Comparison of ENCODE assay signal across 28 cellular contexts in the genomic region with DNA sequence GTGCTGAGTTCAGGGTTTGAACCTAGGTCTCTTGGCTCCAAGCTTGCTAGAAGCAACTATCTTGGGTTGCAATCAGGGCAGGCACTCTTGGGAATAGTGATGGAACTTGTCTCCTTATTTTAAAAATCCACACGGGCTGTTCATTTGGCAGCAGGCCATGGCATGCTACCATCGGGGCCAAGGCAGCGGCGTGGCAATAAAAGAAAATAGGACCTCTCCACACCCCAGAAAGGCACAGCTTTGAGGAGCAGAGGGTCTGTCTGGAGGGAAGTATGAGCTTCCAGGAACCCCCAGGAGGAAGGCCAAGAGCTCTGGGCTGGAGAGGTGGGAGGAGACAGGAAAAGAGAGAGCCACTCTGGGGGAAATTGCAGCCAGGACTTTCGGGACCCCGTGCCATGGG. TPM values are rescaled to one million over a fixed set of nuclear protein-coding genes. Genes with fewer than 3 reads are reported as not detected.
A peak's percentile ranks its signal among the peaks of the same experiment; 100 is the strongest.
DNase-seq lines count a peak whose midpoint lies in the region; ATAC-seq, FAIRE-seq and TF ChIP-seq lines count a peak whose summit lies in the region.
"Had no signal": no experiment of that assay in that cellular context is flagged by ENCODE, and none has a peak within 500 bp of the region (broad histone marks: within the 10 kb centered on the region; RNA-seq: fewer than 3 reads in every experiment).

No MANE protein-coding gene starts in this region.

- H4K20me1 ChIP-seq in endothelial cell of umbilical vein (replicated peaks; ENCODE audit: control insufficient read depth, extremely low read depth, insufficient read depth, low read length) = no peaks in the 10 kb centered on the region

- no peaks in the 10 kb centered on the region for H3K9me3 Mint-ChIP-seq in stimulated activated memory B cell treated with anti-CD40 and anti-IgM and Interleukin-4, amounts not matched to agents 10 μg/mL and 1 μg/mL and 100 μg/mL, for 72 hours
- H3K9me3 Mint-ChIP-seq in endodermal cell = no peaks in the 10 kb centered on the region
- H3K9me3 Mint-ChIP-seq: activated CD8-positive, alpha-beta T cell treated with anti-CD3 and anti-CD28 coated beads for 36 hours; activated naive CD8-positive, alpha-beta T cell treated with anti-CD3 and anti-CD28 coated beads, Interleukin-2, amount 10 ng/mL, durations not matched to agents 7 days and 5 days; natural killer cell; type B pancreatic cell had no signal

- peaks cover 23% of the 10 kb centered on the region for H3K36me3 Mint-ChIP-seq in stimulated activated memory B cell treated with anti-CD40 and anti-IgM and Interleukin-4, amounts not matched to agents 10 μg/mL and 1 μg/mL and 100 μg/mL, for 72 hours
- H3K36me3 Mint-ChIP-seq in endodermal cell (ENCODE audit: low read depth) = peaks cover 17% of the 10 kb centered on the region

- dilution Hi-C loops in endothelial cell of umbilical vein (cut with MboI; ENCODE audit: extremely low pct_ligation_motif_present, low sequenced_read_pairs) = no loop called here

- H3K36me3 ChIP-seq in endothelial cell of umbilical vein (ENCODE audit: control insufficient read depth in 2 of 2, extremely low read depth in 1 of 2, insufficient read depth in 2 of 2, low read length in 2 of 2) (peaks cover 0 to 9% of the 10 kb centered on the region in 2 experiments), endodermal cell (ENCODE audit: control insufficient read depth, insufficient read depth, low read length) (peaks cover 29% of the 10 kb centered on the region)

- no peak overlapping the region for H2AFZ ChIP-seq in endothelial cell of umbilical vein (ENCODE audit: low read depth, low read length)

- H3K9ac ChIP-seq in endothelial cell of umbilical vein (replicated peaks; ENCODE audit: extremely low read depth, insufficient read depth, low read length) = no peak overlapping the region
- H3K9ac ChIP-seq in endodermal cell (ENCODE audit: extremely low read depth, low read length, poor library complexity, severe bottlenecking) = no peak overlapping the region

- no peaks in the 10 kb centered on the region for H3K27me3 ChIP-seq in endothelial cell of umbilical vein (ENCODE audit: control insufficient read depth in 2 of 2, insufficient read depth in 2 of 2, low read length in 2 of 2)
- no peaks in the 10 kb centered on the region for H3K27me3 ChIP-seq in endodermal cell (ENCODE audit: control insufficient read depth, insufficient read depth, low read length, poor library complexity, severe bottlenecking)
- H3K27me3 ChIP-seq: BE2C, SJSA1 had no signal

- H3K27ac Mint-ChIP-seq in stimulated activated memory B cell treated with anti-CD40 and anti-IgM and Interleukin-4, amounts not matched to agents 10 μg/mL and 1 μg/mL and 100 μg/mL, for 72 hours = peak overlapping the region; percentile 76
- H3K27ac Mint-ChIP-seq in endodermal cell = no peak overlapping the region
- H3K27ac Mint-ChIP-seq: activated CD8-positive, alpha-beta T cell treated with anti-CD3 and anti-CD28 coated beads for 36 hours; type B pancreatic cell had no signal

- no peaks in the 10 kb centered on the region for H3K27me3 Mint-ChIP-seq in stimulated activated memory B cell treated with anti-CD40 and anti-IgM and Interleukin-4, amounts not matched to agents 10 μg/mL and 1 μg/mL and 100 μg/mL, for 72 hours
- H3K27me3 Mint-ChIP-seq in endodermal cell (ENCODE audit: insufficient read depth) = no peaks in the 10 kb centered on the region
- H3K27me3 Mint-ChIP-seq: activated CD8-positive, alpha-beta T cell treated with anti-CD3 and anti-CD28 coated beads for 36 hours; activated naive CD8-positive, alpha-beta T cell treated with anti-CD3 and anti-CD28 coated beads, Interleukin-2, amount 10 ng/mL, durations not matched to agents 7 days and 5 days; type B pancreatic cell had no signal

- WGBS in endodermal cell (ENCODE audit: insufficient coverage in 1 of 2, insufficient read length in 1 of 2), 2 experiments = 94 to 100% methylated on average over 2 to 6 of the region's 6 CpGs

- DNase-seq in Right ventricle myocardium superior = no peak
- no peak for DNase-seq in cardiac septum (ENCODE audit: low spot score)
- peak; percentile 72 for DNase-seq in NCI-H1694 (lab: John Stamatoyannopoulos, UW)
- no peak for DNase-seq in endothelial cell of umbilical vein (ENCODE audit: low read depth, low spot score)
- no peak for DNase-seq in endodermal cell
- DNase-seq in germinal center (ENCODE audit: low spot score) = no peak
- DNase-seq in NCI-H2081 (lab: John Stamatoyannopoulos, UW) = no peak
- DNase-seq: ACHN; activated CD8-positive, alpha-beta T cell treated with anti-CD3 and anti-CD28 coated beads for 36 hours; activated gamma-delta T cell; activated naive CD8-positive, alpha-beta T cell treated with anti-CD3 and anti-CD28 coated beads, Interleukin-2, amount 10 ng/mL, durations not matched to agents 7 days and 5 days; BE2C; glutamatergic neuron; Kasumi-1; MV-4-11; natural killer cell; NCI-H146; NCI-H526 had no signal

- FAIRE-seq in endothelial cell of umbilical vein (lab: Jason Lieb, UNC) = peak; percentile 28
- FAIRE-seq: GM18507, islet of Langerhans, TTC549 had no signal

- no peak for TF ChIP-seq POLR2A in endothelial cell of umbilical vein (IDR thresholded peaks at IDR 0.05; ENCODE audit: low read depth, low read length)

- intact Hi-C loops in Right ventricle myocardium superior (cut with DNase I) (no loop called here), cardiac septum (cut with DNase I) (no loop called here), endothelial cell of umbilical vein (cut with micrococcal nuclease) (loop anchor here (5.0 kb wide), 1 partner anchor 300 kb away; no protein-coding TSS in a partner anchor)

- no peak for TF ChIP-seq CTCF in endothelial cell of umbilical vein (IDR thresholded peaks at IDR 0.05; ENCODE audit: extremely low read depth in 1 of 2, insufficient read depth in 1 of 2, low read depth in 1 of 2, low read length in 2 of 2)
- no peak for TF ChIP-seq CTCF in endodermal cell (conservative IDR thresholded peaks at IDR 0.05)

- H3K79me2 ChIP-seq in endothelial cell of umbilical vein (ENCODE audit: control insufficient read depth, insufficient read depth, low read length) = no peaks in the 10 kb centered on the region

- H3K27ac ChIP-seq in endothelial cell of umbilical vein (ENCODE audit: insufficient read depth, low read depth, low read length) = no peak overlapping the region
- no peak overlapping the region for H3K27ac ChIP-seq in endodermal cell (ENCODE audit: low read depth, low read length)
- H3K27ac ChIP-seq: HL-60, SJSA1 had no signal

- H3K4me3 Mint-ChIP-seq in stimulated activated memory B cell treated with anti-CD40 and anti-IgM and Interleukin-4, amounts not matched to agents 10 μg/mL and 1 μg/mL and 100 μg/mL, for 72 hours = no peak overlapping the region
- no peak overlapping the region for H3K4me3 Mint-ChIP-seq in endodermal cell
- H3K4me3 Mint-ChIP-seq: activated CD8-positive, alpha-beta T cell treated with anti-CD3 and anti-CD28 coated beads for 36 hours; activated naive CD8-positive, alpha-beta T cell treated with anti-CD3 and anti-CD28 coated beads, Interleukin-2, amount 10 ng/mL, durations not matched to agents 7 days and 5 days; natural killer cell; type B pancreatic cell had no signal

- peak; percentile 4 for ATAC-seq in Right ventricle myocardium superior (ENCODE audit: poor library complexity)
- no peak for ATAC-seq in stimulated activated memory B cell treated with anti-CD40 and anti-IgM and Interleukin-4, amounts not matched to agents 10 μg/mL and 1 μg/mL and 100 μg/mL, for 72 hours

- CTCF ChIA-PET in endothelial cell of umbilical vein (lab: Charles Lee) = interaction anchor here (0.7 to 7.0 kb wide), 9 partner anchors 10 to 182 kb away, joined by 3 to 468 read pairs (median 4); no protein-coding TSS in a partner anchor

- no TSS peak for BruUV-seq in endothelial cell of umbilical vein (replicated peaks; lab: Mats Ljungman, UMichigan)

- H3K4me3 ChIP-seq in endothelial cell of umbilical vein (replicated peaks in 1 of 3; ENCODE audit: insufficient read depth in 1 of 3, low read depth in 1 of 3, low read length in 3 of 3) (no peak overlapping the region), endodermal cell (ENCODE audit: low read length) (no peak overlapping the region)
- H3K4me3 ChIP-seq: SJSA1 had no signal

- peaks cover 5% of the 10 kb centered on the region for H3K4me1 ChIP-seq in endothelial cell of umbilical vein (ENCODE audit: control insufficient read depth, extremely low read depth, insufficient read depth, low read length)
- no peaks in the 10 kb centered on the region for H3K4me1 ChIP-seq in endodermal cell (ENCODE audit: control insufficient read depth, insufficient read depth, low read length)
- H3K4me1 ChIP-seq: SJSA1 had no signal

- H3K9me1 ChIP-seq in endothelial cell of umbilical vein (replicated peaks; ENCODE audit: control insufficient read depth, extremely low read depth, insufficient read depth, low read length) = no peaks in the 10 kb centered on the region

- peaks cover 44% of the 10 kb centered on the region for H3K4me1 Mint-ChIP-seq in stimulated activated memory B cell treated with anti-CD40 and anti-IgM and Interleukin-4, amounts not matched to agents 10 μg/mL and 1 μg/mL and 100 μg/mL, for 72 hours
- peaks cover 6% of the 10 kb centered on the region for H3K4me1 Mint-ChIP-seq in endodermal cell

- POLR2A ChIA-PET in endothelial cell of umbilical vein (lab: Charles Lee) = no interaction called here

- no peak overlapping the region for H3K4me2 ChIP-seq in endothelial cell of umbilical vein (ENCODE audit: insufficient read depth, low read length)

- no peaks in the 10 kb centered on the region for H3K9me3 ChIP-seq in endothelial cell of umbilical vein (replicated peaks; ENCODE audit: control insufficient read depth, insufficient read depth, low read length)
- H3K9me3 ChIP-seq in endodermal cell (ENCODE audit: control insufficient read depth, low read length) = no peaks in the 10 kb centered on the region
- H3K9me3 ChIP-seq: BE2C, SJSA1 had no signal

RNA-seq across cellular contexts. Expression of a gene that starts 15.3 kb away (rescaled TPM):
- 16.8 TPM for total RNA-seq in Right ventricle myocardium superior
- total RNA-seq in cardiac septum = 19.8 TPM
- 23.8 and 25.6 TPM in 2 replicates for total RNA-seq in endothelial cell of umbilical vein
- polyA plus RNA-seq in endothelial cell of umbilical vein = 10.2 TPM in 2 replicates
- polyA plus RNA-seq in endothelial cell of umbilical vein (2011; cell fraction: cytosol; rRNA removed) = 8.3 and 9.6 TPM in 2 replicates
- 44.8 and 45.3 TPM in 2 replicates for polyA plus RNA-seq in endothelial cell of umbilical vein (2011; cell fraction: nucleus; rRNA removed)
- 15.8 and 17.7 TPM in 2 replicates for polyA plus RNA-seq in endothelial cell of umbilical vein (2012)
- polyA minus RNA-seq in endothelial cell of umbilical vein = 22.9 and 29.7 TPM in 2 replicates
- polyA minus RNA-seq in endothelial cell of umbilical vein (2011; cell fraction: cytosol; rRNA and poly(A)+ RNA removed) = 1.3 TPM
- polyA minus RNA-seq in endothelial cell of umbilical vein (2011; cell fraction: nucleus; rRNA and poly(A)+ RNA removed) = 21.8 and 24.8 TPM in 2 replicates
- total RNA-seq in endodermal cell = 10 to 100 TPM in 1 of 2 donors, 1 to 10 TPM in 1; 4.4 to 10.4 TPM
- 9.9 TPM for polyA plus RNA-seq in endodermal cell (2013, experiment 1 of 2)
- polyA plus RNA-seq in endodermal cell (2013, experiment 2 of 2) = 8.9 TPM
- total RNA-seq: SJSA1 had no signal

RNA-seq across cellular contexts. Expression of a gene that starts 26.0 kb away (rescaled TPM):
- total RNA-seq in Right ventricle myocardium superior (205 TPM), cardiac septum (202 TPM), endothelial cell of umbilical vein (105 and 110 TPM in 2 replicates), endodermal cell (100 to 1,000 TPM; 119 to 126 TPM)
- polyA plus RNA-seq in endothelial cell of umbilical vein = 91.0 and 98.4 TPM in 2 replicates
- 133 and 137 TPM in 2 replicates for polyA plus RNA-seq in endothelial cell of umbilical vein (2011; cell fraction: cytosol; rRNA removed)
- 153 and 154 TPM in 2 replicates for polyA plus RNA-seq in endothelial cell of umbilical vein (2011; cell fraction: nucleus; rRNA removed)
- polyA plus RNA-seq in endothelial cell of umbilical vein (2012) = 72.0 and 81.6 TPM in 2 replicates
- polyA minus RNA-seq in endothelial cell of umbilical vein = 130 and 139 TPM in 2 replicates
- polyA minus RNA-seq in endothelial cell of umbilical vein (2011; cell fraction: cytosol; rRNA and poly(A)+ RNA removed) = 38.6 TPM
- polyA minus RNA-seq in endothelial cell of umbilical vein (2011; cell fraction: nucleus; rRNA and poly(A)+ RNA removed) = 50.8 and 69.2 TPM in 2 replicates
- polyA plus RNA-seq in endodermal cell (2013, experiment 1 of 2) = 84.7 TPM
- 76.8 TPM for polyA plus RNA-seq in endodermal cell (2013, experiment 2 of 2)

RNA-seq across cellular contexts. Expression of a gene that starts 31.8 kb away (rescaled TPM):
- not detected for total RNA-seq in Right ventricle myocardium superior
- not detected for total RNA-seq in cardiac septum
- total RNA-seq in endothelial cell of umbilical vein = not detected in 2 replicates
- 0.01 TPM in 1 of 2 replicates, not detected in the other for polyA plus RNA-seq in endothelial cell of umbilical vein
- polyA plus RNA-seq in endothelial cell of umbilical vein (2011; cell fraction: cytosol; rRNA removed) = not detected in 2 replicates
- not detected in 2 replicates for polyA plus RNA-seq in endothelial cell of umbilical vein (2011; cell fraction: nucleus; rRNA removed)
- 0.15 and 0.23 TPM in 2 replicates for polyA plus RNA-seq in endothelial cell of umbilical vein (2012)
- 0.15 TPM in 1 of 2 replicates, not detected in the other for polyA minus RNA-seq in endothelial cell of umbilical vein
- polyA minus RNA-seq in endothelial cell of umbilical vein (2011; cell fraction: cytosol; rRNA and poly(A)+ RNA removed) = not detected
- polyA minus RNA-seq in endothelial cell of umbilical vein (2011; cell fraction: nucleus; rRNA and poly(A)+ RNA removed) = not detected in 2 replicates
- not detected for total RNA-seq in endodermal cell
- polyA plus RNA-seq in endodermal cell (2013, experiment 1 of 2) = not detected
- not detected for polyA plus RNA-seq in endodermal cell (2013, experiment 2 of 2)
- total RNA-seq: omental fat pad, renal cortical epithelial cell, SJSA1, subcutaneous adipose tissue had no signal

RNA-seq across cellular contexts. Expression of a gene that starts 47.7 kb away (rescaled TPM):
- total RNA-seq in Right ventricle myocardium superior = 5.1 TPM
- total RNA-seq in cardiac septum = 9.4 TPM
- total RNA-seq in endothelial cell of umbilical vein = 206 and 254 TPM in 2 replicates
- 89.0 and 102 TPM in 2 replicates for polyA plus RNA-seq in endothelial cell of umbilical vein
- 47.5 and 62.9 TPM in 2 replicates for polyA plus RNA-seq in endothelial cell of umbilical vein (2011; cell fraction: cytosol; rRNA removed)
- polyA plus RNA-seq in endothelial cell of umbilical vein (2011; cell fraction: nucleus; rRNA removed) = 103 TPM in 2 replicates
- 68.6 and 97.1 TPM in 2 replicates for polyA plus RNA-seq in endothelial cell of umbilical vein (2012)
- 49.2 and 69.1 TPM in 2 replicates for polyA minus RNA-seq in endothelial cell of umbilical vein
- not detected for polyA minus RNA-seq in endothelial cell of umbilical vein (2011; cell fraction: cytosol; rRNA and poly(A)+ RNA removed)
- 84.1 and 105 TPM in 2 replicates for polyA minus RNA-seq in endothelial cell of umbilical vein (2011; cell fraction: nucleus; rRNA and poly(A)+ RNA removed)
- total RNA-seq in endodermal cell = 1 to 10 TPM; 5.0 to 7.6 TPM
- polyA plus RNA-seq in endodermal cell (2013, experiment 1 of 2) = 6.4 TPM
- polyA plus RNA-seq in endodermal cell (2013, experiment 2 of 2) = 6.2 TPM
